22 cellular contexts compared by ENCODE assay signal in the genomic region with DNA sequence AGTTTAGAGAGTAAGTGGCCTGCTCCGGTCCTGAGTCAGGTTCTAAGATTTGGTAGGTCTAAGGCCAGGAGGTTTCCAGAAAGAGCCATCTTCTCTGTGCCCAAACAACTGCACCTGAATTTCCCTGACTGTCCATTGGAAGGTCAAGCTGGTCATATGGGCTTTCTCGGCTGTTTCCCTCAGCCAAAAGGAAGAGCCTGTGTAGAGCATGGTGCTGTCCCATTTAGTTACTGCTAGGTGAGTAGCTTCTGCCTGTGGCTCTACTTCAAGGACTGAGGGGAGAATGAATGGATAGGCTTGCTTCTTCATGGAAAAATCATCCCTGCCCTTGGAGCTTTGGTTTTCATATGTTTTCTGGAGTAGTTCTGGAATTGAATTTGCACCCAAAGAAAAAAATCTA. TPM values are rescaled to one million over a fixed set of nuclear protein-coding genes. Genes with fewer than 3 reads are reported as not detected.
A peak's percentile ranks its signal among the peaks of the same experiment; 100 is the strongest.
DNase-seq lines count a peak whose midpoint lies in the region; TF ChIP-seq lines count a peak whose summit lies in the region.
"Had no signal": no experiment of that assay in that cellular context is flagged by ENCODE, and none has a peak within 500 bp of the region (broad histone marks: within the 10 kb centered on the region; RNA-seq: fewer than 3 reads in every experiment).

No MANE protein-coding gene starts in this region.

- H3K36me3 ChIP-seq in tibial nerve = no peaks in the 10 kb centered on the region
- H3K36me3 ChIP-seq: BE2C, BLaER1 had no signal

- TF ChIP-seq CTCF in nephron (IDR thresholded peaks at IDR 0.05; ENCODE audit: unreplicated experiment in 3 of 3) (no peak), tibial nerve (IDR thresholded peaks at IDR 0.05) (no peak), GM13977 (IDR thresholded peaks at IDR 0.05; ENCODE audit: extremely low read depth, insufficient read depth, missing control alignments) (no peak), GM10248 (IDR thresholded peaks at IDR 0.05; ENCODE audit: control extremely low read depth, extremely low read depth, low read depth, missing control alignments) (no peak)

- H3K4me1 Mint-ChIP-seq in nephron = peaks cover 21% of the 10 kb centered on the region
- H3K4me1 Mint-ChIP-seq: CD14-positive monocyte; CD4-positive, alpha-beta memory T cell; CD4-positive, CD25-positive, alpha-beta regulatory T cell; CD8-positive, alpha-beta memory T cell had no signal

- no peak for TF ChIP-seq POLR2A in tibial nerve (IDR thresholded peaks at IDR 0.05)

- in situ Hi-C loops in GM13977 (cut with MboI; ENCODE audit: low pct_unique_long_range_greater_than_20kb, low sequenced_read_pairs, unreplicated experiment) = no loop called here

- DNase-seq in cerebellar cortex (ENCODE audit: low spot score) (peak; percentile 53), tibial nerve (ENCODE audit: low spot score in 2 of 2) (no peak), GM13977 (ENCODE audit: low spot score) (no peak), GM10248 (ENCODE audit: extremely low spot score) (no peak)
- DNase-seq: 8988T; ACHN; BE2C; CD4-positive, alpha-beta memory T cell; CD4-positive, CD25-positive, alpha-beta regulatory T cell; CD8-positive, alpha-beta memory T cell; COR-L47; DMS 273 treated with DMSO at 0.1 percent for 48 hours; DMS153; DMS53; DMS79; DND-41; EL; GF-D8 had no signal

- H3K27ac ChIP-seq in tibial nerve = no peak overlapping the region
- H3K27ac ChIP-seq: BLaER1 had no signal

- WGBS in tibial nerve, 2 donors = 75 to 100% methylated on average over 1 to 2 of the region's 2 CpGs

- H3K27ac Mint-ChIP-seq in nephron = peak overlapping the region in 2 of 3 experiments; percentile 87 to 88
- H3K27ac Mint-ChIP-seq: CD14-positive monocyte; CD4-positive, alpha-beta memory T cell; CD4-positive, CD25-positive, alpha-beta regulatory T cell; CD8-positive, alpha-beta memory T cell had no signal

- H3K9me3 Mint-ChIP-seq in nephron = peaks cover 2% of the 10 kb centered on the region
- H3K9me3 Mint-ChIP-seq: CD4-positive, alpha-beta memory T cell; CD4-positive, CD25-positive, alpha-beta regulatory T cell; CD8-positive, alpha-beta memory T cell had no signal

- no peaks in the 10 kb centered on the region for H3K9me3 ChIP-seq in tibial nerve
- H3K9me3 ChIP-seq: BE2C, BLaER1 had no signal

- CTCF ChIA-PET in GM10248 (lab: Yijun Ruan, JAX) = no interaction called here

- H3K36me3 Mint-ChIP-seq in nephron (ENCODE audit: low read depth) = no peaks in the 10 kb centered on the region
- H3K36me3 Mint-ChIP-seq: CD14-positive monocyte; CD4-positive, alpha-beta memory T cell; CD4-positive, CD25-positive, alpha-beta regulatory T cell; CD8-positive, alpha-beta memory T cell had no signal

- POLR2A ChIA-PET in GM10248 (lab: Yijun Ruan, JAX) = no interaction called here

- peaks cover 0 to 3% of the 10 kb centered on the region in 2 donors for H3K27me3 ChIP-seq in tibial nerve
- H3K27me3 ChIP-seq: BE2C had no signal

- no peak for TF ChIP-seq EP300 in tibial nerve (IDR thresholded peaks at IDR 0.05)

- H3K4me3 Mint-ChIP-seq in nephron = no peak overlapping the region
- H3K4me3 Mint-ChIP-seq: CD14-positive monocyte; CD4-positive, alpha-beta memory T cell; CD4-positive, CD25-positive, alpha-beta regulatory T cell; CD8-positive, alpha-beta memory T cell had no signal

- no peak overlapping the region for H3K4me3 ChIP-seq in tibial nerve
- H3K4me3 ChIP-seq: BLaER1, GM12878 had no signal

- H3K27me3 Mint-ChIP-seq in nephron (ENCODE audit: low read depth) = no peaks in the 10 kb centered on the region

- H3K4me1 ChIP-seq in tibial nerve = peaks cover 0 to 14% (median 0%) of the 10 kb centered on the region in 4 donors
- H3K4me1 ChIP-seq: BE2C, BLaER1 had no signal

RNA-seq across cellular contexts. Expression of a gene that starts 33.7 kb away (rescaled TPM):
- 10 to 100 TPM; 16.2 to 26.5 (median 23.0) TPM for total RNA-seq in tibial nerve
